In genomic region chr20:64285579-64286427, GRCh38 we compare ENCODE assay signal across 8 cellular contexts. TPM values are rescaled to one million over a fixed set of nuclear protein-coding genes. Genes with fewer than 3 reads are reported as not detected.
DNase-seq lines count a peak whose midpoint lies in the region; ATAC-seq, FAIRE-seq and TF ChIP-seq lines count a peak whose summit lies in the region.
"Not testable (repeated sequence)": the region's sequence is repeated elsewhere in the genome, so short reads cannot be mapped to it uniquely, and the experiment has no call there.

No MANE protein-coding gene starts in this region.

- DNase-seq in AG04450 (ENCODE audit: low read depth, low spot score) = not testable (repeated sequence)
- DNase-seq in NCI-H2081 treated with DMSO at 0.1 percent for 48 hours (lab: John Stamatoyannopoulos, UW) (peak; percentile 8), UCSD-AML1 (lab: John Stamatoyannopoulos, UW; ENCODE audit: unreplicated experiment) (peak; percentile 87), astrocyte (ENCODE audit: low read depth) (peak; percentile 6), iPS DF 4.7 (ENCODE audit: extremely low read depth, low spot score) (peak; percentile 7)
- DNase-seq in stimulated activated CD4-positive, alpha-beta T cell treated with anti-CD3 and anti-CD28 coated beads, Interleukin-12 subunit alpha, Interleukin-12 subunit beta, amount 100 ng/mL, for 4 hours = peak; percentile 60

- not testable (repeated sequence) for H3K36me3 Mint-ChIP-seq in astrocyte (ENCODE audit: low read depth, unreplicated experiment)

- CTCF ChIA-PET in AG04450 (lab: Charles Lee) = not testable (repeated sequence)

- not testable (repeated sequence) for H3K4me3 ChIP-seq in AG04450 (ENCODE audit: low read depth, low read length); astrocyte (ENCODE audit: insufficient read depth, low read depth, low read length)

- not testable (repeated sequence) for H3K4me1 ChIP-seq in astrocyte (ENCODE audit: insufficient read depth, low read length)

- H4K20me1 ChIP-seq in astrocyte (ENCODE audit: insufficient read depth, low read length) = not testable (repeated sequence)

- H3K4me2 ChIP-seq in astrocyte (ENCODE audit: low read length) = not testable (repeated sequence)

- H3K27me3 Mint-ChIP-seq in astrocyte (ENCODE audit: low read depth, unreplicated experiment) = not testable (repeated sequence)

- not testable (repeated sequence) for H3K27ac ChIP-seq in AG04450 (ENCODE audit: low read depth, low read length); astrocyte (ENCODE audit: low read depth, low read length)

- H2AFZ ChIP-seq in astrocyte (ENCODE audit: low read depth, low read length) = not testable (repeated sequence)

- not testable (repeated sequence) for H3K9me3 Mint-ChIP-seq in astrocyte (ENCODE audit: unreplicated experiment)

- POLR2A ChIA-PET in AG04450 (lab: Yijun Ruan, JAX) = not testable (repeated sequence)

- not testable (repeated sequence) for H3K9ac ChIP-seq in astrocyte (ENCODE audit: low read length)

- FAIRE-seq in astrocyte (lab: Jason Lieb, UNC) = not testable (repeated sequence)

- H3K9me3 ChIP-seq in AG04450 (ENCODE audit: control insufficient read depth, insufficient read depth, low read length) = peaks cover 14% of the 10 kb centered on the region; the same call in 1 of the 2 replicates
- not testable (repeated sequence) for H3K9me3 ChIP-seq in astrocyte (ENCODE audit: insufficient read depth, low read depth, low read length)

- not testable (repeated sequence) for H3K79me2 ChIP-seq in astrocyte (ENCODE audit: insufficient read depth, low read length)

- not testable (repeated sequence) for H3K4me1 Mint-ChIP-seq in astrocyte (ENCODE audit: low read depth, unreplicated experiment)

- ATAC-seq in GM18867 (IDR thresholded peaks at IDR 0.05; ENCODE audit: unreplicated experiment) (peak; percentile 91), HG02970 (IDR thresholded peaks at IDR 0.05; ENCODE audit: low FRiP score, unreplicated experiment) (peak; percentile 96)

- not testable (repeated sequence) for H3K36me3 ChIP-seq in astrocyte (ENCODE audit: insufficient read depth, low read length)

- TF ChIP-seq CTCF in AG04450 (IDR thresholded peaks at IDR 0.05; ENCODE audit: low read depth, low read length) = peak; percentile 48
- not testable (repeated sequence) for TF ChIP-seq CTCF in astrocyte (IDR thresholded peaks at IDR 0.05; ENCODE audit: insufficient read depth, low read depth, low read length)

- not testable (repeated sequence) for H3K27me3 ChIP-seq in AG04450 (ENCODE audit: control insufficient read depth, insufficient read depth, low read length); astrocyte (ENCODE audit: insufficient read depth, low read length)

- H3K27ac Mint-ChIP-seq in astrocyte (ENCODE audit: unreplicated experiment) = not testable (repeated sequence)

- H3K4me3 Mint-ChIP-seq in astrocyte (ENCODE audit: unreplicated experiment) = not testable (repeated sequence)

RNA-seq across cellular contexts. Expression of gene PCMTD2, which starts 30.3 kb away (rescaled TPM):
- polyA plus RNA-seq in AG04450 (2011; rRNA removed) = 32.4 and 42.7 TPM in 2 replicates
- polyA minus RNA-seq in AG04450 (2011; rRNA and poly(A)+ RNA removed) = 15.7 and 20.2 TPM in 2 replicates
- 37.8 and 40.0 TPM in 2 replicates for total RNA-seq in astrocyte
